8 cellular contexts compared by ENCODE assay signal in genomic region chr10:26438534-26439269, GRCh38. TPM values are rescaled to one million over a fixed set of nuclear protein-coding genes. Genes with fewer than 3 reads are reported as not detected.
DNase-seq lines count a peak whose midpoint lies in the region; ATAC-seq and TF ChIP-seq lines count a peak whose summit lies in the region.

No MANE protein-coding gene starts in this region.

- peak overlapping the region; percentile 81 for H3K4me3 ChIP-seq in GM12864 (ENCODE audit: low read depth, low read length)

- H3K9me3 Mint-ChIP-seq in activated naive CD4-positive, alpha-beta T cell treated with anti-CD3 and anti-CD28 coated beads, Interleukin-2, amount 50 U/mL, for 72 hours = peaks cover 11 to 13% of the 10 kb centered on the region in 2 donors

- no peak for DNase-seq in GM12864 (ENCODE audit: low read depth)
- peak; percentile 55 for DNase-seq in RPMI7951 (ENCODE audit: low read depth)
- peak; percentile 73 to 77 for DNase-seq in activated naive CD4-positive, alpha-beta T cell treated with anti-CD3 and anti-CD28 coated beads, Interleukin-2, amount 50 U/mL, for 72 hours (ENCODE audit: low spot score in 2 of 2)
- DNase-seq in iPS-NIHi7 (ENCODE audit: extremely low spot score) = peak; percentile 38
- peak; percentile 67 to 70 for DNase-seq in stimulated activated CD4-positive, alpha-beta T cell treated with anti-CD3 and anti-CD28 coated beads, Interleukin-4, amount 100 ng/mL, for 48 hours (ENCODE audit: low read depth in 2 of 2)
- DNase-seq in OCI-M1 (lab: John Stamatoyannopoulos, UW) = no peak
- DNase-seq in HPDE6-E6E7 (ENCODE audit: extremely low spot score) = no peak

- H3K27ac Mint-ChIP-seq in activated naive CD4-positive, alpha-beta T cell treated with anti-CD3 and anti-CD28 coated beads, Interleukin-2, amount 50 U/mL, for 72 hours = peak overlapping the region; percentile 90 to 93

- peak; percentile 59 for ATAC-seq in HG02678 (IDR thresholded peaks at IDR 0.05; ENCODE audit: unreplicated experiment)
- peak; percentile 81 to 87 for ATAC-seq in activated naive CD4-positive, alpha-beta T cell treated with anti-CD3 and anti-CD28 coated beads, Interleukin-2, amount 50 U/mL, for 72 hours

- no peak for TF ChIP-seq CTCF in GM12864 (IDR thresholded peaks at IDR 0.05; ENCODE audit: low read depth, low read length, missing control alignments)

- H3K36me3 Mint-ChIP-seq in activated naive CD4-positive, alpha-beta T cell treated with anti-CD3 and anti-CD28 coated beads, Interleukin-2, amount 50 U/mL, for 72 hours = peaks cover 10 to 31% of the 10 kb centered on the region in 2 donors

RNA-seq across cellular contexts. Expression of gene APBB1IP, which starts 0.6 kb away (rescaled TPM):
- total RNA-seq in RPMI7951 (2014; rRNA removed; shearing (Covaris generic)) = 6.4 TPM in 2 replicates
- total RNA-seq in activated naive CD4-positive, alpha-beta T cell treated with anti-CD3 and anti-CD28 coated beads, Interleukin-2, amount 50 U/mL, for 72 hours = 10 to 100 TPM; 31.1 to 43.1 TPM

Comparison
In these comparisons a context has a peak if more than half of its experiments do, and no peak if none do; other contexts are left out.
1. DNase-seq: peak in RPMI7951 (single experiment), activated naive CD4-positive, alpha-beta T cell treated with anti-CD3 and anti-CD28 coated beads, Interleukin-2, amount 50 U/mL, for 72 hours (2 of 2), iPS-NIHi7 (single experiment) and stimulated activated CD4-positive, alpha-beta T cell treated with anti-CD3 and anti-CD28 coated beads, Interleukin-4, amount 100 ng/mL, for 48 hours (2 of 2); none in GM12864 (single experiment), OCI-M1 (single experiment) and HPDE6-E6E7 (single experiment).